Comparison of ENCODE assay signal across 9 cellular contexts in the genomic region with DNA sequence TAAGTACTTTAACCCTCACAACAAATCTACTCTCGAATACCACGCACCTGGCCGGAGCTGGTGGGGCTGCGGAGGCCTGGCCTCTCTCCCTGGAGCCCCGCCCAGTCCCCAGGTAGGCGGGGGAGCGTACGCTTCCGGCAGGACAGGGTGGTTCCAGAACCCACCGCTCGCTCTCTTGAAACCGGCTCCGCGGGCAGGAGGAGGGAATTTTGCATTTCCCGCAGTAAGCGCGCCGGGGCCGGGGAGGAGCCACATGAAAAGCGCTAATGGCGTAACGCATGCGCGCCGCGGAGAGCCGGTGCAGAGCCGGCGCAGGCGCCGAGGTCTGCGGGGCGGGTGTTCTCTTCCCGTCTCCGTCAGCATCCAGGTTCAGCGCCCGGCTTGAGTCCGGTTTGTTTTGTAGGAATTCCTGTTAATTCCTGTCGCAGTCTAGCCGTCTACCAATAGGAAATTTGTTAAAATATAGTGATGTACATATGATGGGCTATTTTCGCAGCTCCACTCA. TPM values are rescaled to one million over a fixed set of nuclear protein-coding genes. Genes with fewer than 3 reads are reported as not detected.
DNase-seq lines count a peak whose midpoint lies in the region; ATAC-seq, FAIRE-seq and TF ChIP-seq lines count a peak whose summit lies in the region.
"Had no signal": no experiment of that assay in that cellular context is flagged by ENCODE, and none has a peak within 500 bp of the region (broad histone marks: within the 10 kb centered on the region; RNA-seq: fewer than 3 reads in every experiment).

No MANE protein-coding gene starts in this region.

- no peaks in the 10 kb centered on the region for H4K20me1 ChIP-seq in endothelial cell of umbilical vein (replicated peaks; ENCODE audit: control insufficient read depth, extremely low read depth, insufficient read depth, low read length)

- ATAC-seq in GM19452 (IDR thresholded peaks at IDR 0.05; ENCODE audit: unreplicated experiment) (peak; percentile 81), HG03565 (IDR thresholded peaks at IDR 0.05; ENCODE audit: unreplicated experiment) (peak; percentile 70)

- peak overlapping the region; percentile 49 for H3K27ac ChIP-seq in CD4-positive, alpha-beta memory T cell (ENCODE audit: low read depth, low read length)
- H3K27ac ChIP-seq in endothelial cell of umbilical vein (ENCODE audit: insufficient read depth, low read depth, low read length): no peak overlapping the region

- peaks cover 0 to 3% of the 10 kb centered on the region in 2 donors for H3K27me3 Mint-ChIP-seq in CD4-positive, alpha-beta memory T cell

- peak overlapping the region; percentile 84 for H3K4me2 ChIP-seq in endothelial cell of umbilical vein (ENCODE audit: insufficient read depth, low read length)

- peak overlapping the region; percentile 72 to 88 (median 86) for H3K4me3 Mint-ChIP-seq in CD4-positive, alpha-beta memory T cell

- H3K4me1 Mint-ChIP-seq in CD4-positive, alpha-beta memory T cell: peaks cover 14 to 34% (median 27%) of the 10 kb centered on the region in 4 donors

- FAIRE-seq in endothelial cell of umbilical vein (lab: Jason Lieb, UNC): peak; percentile 74
- FAIRE-seq: colon had no signal

- H3K9ac ChIP-seq in endothelial cell of umbilical vein (replicated peaks; ENCODE audit: extremely low read depth, insufficient read depth, low read length): peak overlapping the region; percentile 48

- dilution Hi-C loops in endothelial cell of umbilical vein (cut with MboI; ENCODE audit: extremely low pct_ligation_motif_present, low sequenced_read_pairs): no loop called here

- H3K9me1 ChIP-seq in endothelial cell of umbilical vein (replicated peaks; ENCODE audit: control insufficient read depth, extremely low read depth, insufficient read depth, low read length): no peaks in the 10 kb centered on the region

- H3K4me1 ChIP-seq in CD4-positive, alpha-beta memory T cell (ENCODE audit: insufficient read depth, low read length): peaks cover 15% of the 10 kb centered on the region
- H3K4me1 ChIP-seq in endothelial cell of umbilical vein (ENCODE audit: control insufficient read depth, extremely low read depth, insufficient read depth, low read length): peaks cover 12% of the 10 kb centered on the region

- TF ChIP-seq CTCF in endothelial cell of umbilical vein (IDR thresholded peaks at IDR 0.05; ENCODE audit: extremely low read depth in 1 of 2, insufficient read depth in 1 of 2, low read depth in 1 of 2, low read length in 2 of 2): no peak

- H3K79me2 ChIP-seq in endothelial cell of umbilical vein (ENCODE audit: control insufficient read depth, insufficient read depth, low read length): no peaks in the 10 kb centered on the region

- peak overlapping the region; percentile 96 for H2AFZ ChIP-seq in endothelial cell of umbilical vein (ENCODE audit: low read depth, low read length)

- H3K36me3 Mint-ChIP-seq in CD4-positive, alpha-beta memory T cell: no peaks in the 10 kb centered on the region

- CTCF ChIA-PET in CD4-positive, alpha-beta memory T cell (lab: Charles Lee; ENCODE audit: partially characterized antibody): interaction anchor here (0.7 to 3.4 kb wide), 3 partner anchors 17 to 713 kb away, joined by 3 to 13 read pairs (median 4); no protein-coding TSS in a partner anchor
- CTCF ChIA-PET in endothelial cell of umbilical vein (lab: Charles Lee): interaction anchor here (1.3 to 5.4 kb wide), 2 partner anchors 274 to 713 kb away, joined by 3 to 428 read pairs; no protein-coding TSS in a partner anchor

- H3K9me3 Mint-ChIP-seq in CD4-positive, alpha-beta memory T cell: no peaks in the 10 kb centered on the region

- POLR2A ChIA-PET in CD4-positive, alpha-beta memory T cell (lab: Charles Lee; ENCODE audit: partially characterized antibody): interaction anchor here (2.1 kb wide), 1 partner anchor 172 kb away, joined by 6 read pairs; a partner anchor contains a TSS
- POLR2A ChIA-PET in endothelial cell of umbilical vein (lab: Charles Lee): no interaction called here

- TF ChIP-seq POLR2A in endothelial cell of umbilical vein (IDR thresholded peaks at IDR 0.05; ENCODE audit: low read depth, low read length): peak; percentile 74

- H3K27ac Mint-ChIP-seq in CD4-positive, alpha-beta memory T cell: peak overlapping the region; percentile 16 to 93 (median 58)

- intact Hi-C loops in CD4-positive, alpha-beta memory T cell (cut with micrococcal nuclease): loop anchor here (5.0 to 10.0 kb wide), 6 partner anchors 171 to 799 kb away; a partner anchor contains a TSS
- intact Hi-C loops in endothelial cell of umbilical vein (cut with micrococcal nuclease): loop anchor here (5.0 kb wide), 3 partner anchors 501 to 1436 kb away; a partner anchor contains a TSS

- no peaks in the 10 kb centered on the region for H3K27me3 ChIP-seq in CD4-positive, alpha-beta memory T cell (ENCODE audit: insufficient read depth, low read length)
- H3K27me3 ChIP-seq in endothelial cell of umbilical vein (ENCODE audit: control insufficient read depth in 2 of 2, insufficient read depth in 2 of 2, low read length in 2 of 2): no peaks in the 10 kb centered on the region

- no peaks in the 10 kb centered on the region for H3K36me3 ChIP-seq in CD4-positive, alpha-beta memory T cell (ENCODE audit: insufficient read depth, low read length)
- H3K36me3 ChIP-seq in endothelial cell of umbilical vein (ENCODE audit: control insufficient read depth in 2 of 2, extremely low read depth in 1 of 2, insufficient read depth in 2 of 2, low read length in 2 of 2): no peaks in the 10 kb centered on the region

- peak; percentile 77 to 83 (median 81) for DNase-seq in CD4-positive, alpha-beta memory T cell
- DNase-seq in NCI-H82 treated with DMSO at 0.1 percent for 48 hours (lab: John Stamatoyannopoulos, UW; ENCODE audit: unreplicated experiment): peak; percentile 42
- DNase-seq in activated CD8-positive, alpha-beta memory T cell treated with anti-CD3 and anti-CD28 coated beads, Interleukin-2, amount 50 U/mL, for 1 hour (ENCODE audit: extremely low read depth): peak; percentile 48
- DNase-seq in endothelial cell of umbilical vein (ENCODE audit: low read depth, low spot score): peak; percentile 77
- DNase-seq in midbrain (lab: John Stamatoyannopoulos, UW): peak; percentile 87
- peak; percentile 38 to 63 for DNase-seq in stimulated activated CD8-positive, alpha-beta memory T cell treated with anti-CD3 and anti-CD28 coated beads, Interleukin-2, amount 100 ng/mL, for 1 hour (ENCODE audit: low read depth in 2 of 2)

- no TSS peak for BruUV-seq in endothelial cell of umbilical vein (replicated peaks; lab: Mats Ljungman, UMichigan)

- peak overlapping the region in 1 of 2 donors; percentile 59 for H3K4me3 ChIP-seq in CD4-positive, alpha-beta memory T cell (ENCODE audit: low read length in 2 of 2)
- H3K4me3 ChIP-seq in endothelial cell of umbilical vein (replicated peaks in 1 of 3; ENCODE audit: insufficient read depth in 1 of 3, low read depth in 1 of 3, low read length in 3 of 3): peak overlapping the region; percentile 40 to 70 (median 41)

- H3K9me3 ChIP-seq in CD4-positive, alpha-beta memory T cell (ENCODE audit: control insufficient read depth in 1 of 2, low read length in 2 of 2): no peaks in the 10 kb centered on the region
- H3K9me3 ChIP-seq in endothelial cell of umbilical vein (replicated peaks; ENCODE audit: control insufficient read depth, insufficient read depth, low read length): no peaks in the 10 kb centered on the region

TF ChIP-seq in endothelial cell of umbilical vein, 7 proteins besides CTCF, POLR2A, EP300 and RAD21:
- TF ChIP-seq FOS (IDR thresholded peaks at IDR 0.05; ENCODE audit: borderline replicate concordance, insufficient read depth, low read length): no peak
- no peak for TF ChIP-seq EZH2 (IDR thresholded peaks at IDR 0.05; ENCODE audit: borderline replicate concordance, low read depth, low read length, severe bottlenecking)
- TF ChIP-seq POLR2AphosphoS5 (IDR thresholded peaks at IDR 0.05; ENCODE audit: insufficient read depth, low read depth, low read length): peak; percentile 39

RNA-seq across cellular contexts. Expression of a gene that starts 20.8 kb away (rescaled TPM):
- total RNA-seq in CD4-positive, alpha-beta memory T cell: under 1 TPM; 0.19 to 0.41 TPM
- not detected for polyA plus RNA-seq in CD4-positive, alpha-beta memory T cell
- 2.5 and 3.1 TPM in 2 replicates for total RNA-seq in endothelial cell of umbilical vein
- 0.43 and 0.61 TPM in 2 replicates for polyA plus RNA-seq in endothelial cell of umbilical vein
- 0.65 and 0.66 TPM in 2 replicates for polyA plus RNA-seq in endothelial cell of umbilical vein (2011; cell fraction: cytosol; rRNA removed)
- 4.5 and 5.6 TPM in 2 replicates for polyA plus RNA-seq in endothelial cell of umbilical vein (2011; cell fraction: nucleus; rRNA removed)
- 1.2 and 1.5 TPM in 2 replicates for polyA plus RNA-seq in endothelial cell of umbilical vein (2012)
- 1.4 and 1.7 TPM in 2 replicates for polyA minus RNA-seq in endothelial cell of umbilical vein
- polyA minus RNA-seq in endothelial cell of umbilical vein (2011; cell fraction: cytosol; rRNA and poly(A)+ RNA removed): not detected
- 5.5 and 6.3 TPM in 2 replicates for polyA minus RNA-seq in endothelial cell of umbilical vein (2011; cell fraction: nucleus; rRNA and poly(A)+ RNA removed)
